ENCODE assay signal across 34 cellular contexts in the genomic region with DNA sequence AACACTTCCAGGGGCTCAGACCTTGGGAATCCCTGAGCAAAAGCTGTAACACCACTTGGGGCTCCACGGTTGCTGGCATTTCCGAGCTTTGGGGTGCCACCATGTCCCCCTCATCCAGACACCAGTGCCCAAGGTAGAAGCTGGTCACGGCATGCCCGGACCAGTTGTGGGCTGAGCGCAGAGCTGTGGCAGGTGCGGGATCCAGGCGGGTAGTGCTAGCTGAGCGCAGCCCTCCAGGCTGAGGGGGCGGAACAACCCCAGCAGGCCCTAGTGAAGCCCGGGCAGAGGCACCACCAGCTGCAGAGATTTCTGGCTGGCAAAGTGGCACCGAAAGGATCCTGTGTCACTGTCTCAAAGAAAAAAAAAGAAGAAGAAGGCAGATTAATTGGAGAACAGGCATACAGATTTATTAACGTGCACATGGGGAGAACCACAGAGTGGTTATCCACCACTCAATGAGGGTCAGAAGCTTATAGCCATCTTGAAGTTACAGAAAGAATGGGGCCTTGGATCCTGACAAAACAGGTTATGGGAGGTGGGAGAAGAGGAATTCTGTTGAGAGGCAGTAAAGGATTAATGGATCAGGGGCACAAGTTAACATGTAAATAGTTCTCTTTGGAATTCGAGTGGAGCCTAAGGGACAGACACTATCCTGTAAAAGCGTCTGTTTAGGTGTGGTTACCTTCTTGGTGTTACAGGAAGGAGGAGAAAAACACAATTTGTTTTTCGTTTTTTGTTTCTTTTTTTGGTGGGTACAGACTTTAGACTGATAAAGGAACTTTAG.
"Had no signal": no experiment of that assay in that cellular context is flagged by ENCODE, and none has a peak within 500 bp of the region (broad histone marks: within the 10 kb centered on the region; RNA-seq: fewer than 3 reads in every experiment).

No MANE protein-coding gene starts in this region.

- H2AFZ ChIP-seq: parathyroid adenoma had no signal

- H3K27ac Mint-ChIP-seq: activated CD4-positive, alpha-beta memory T cell treated with anti-CD3 and anti-CD28 coated beads for 36 hours; activated CD4-positive, alpha-beta T cell treated with anti-CD3 and anti-CD28 coated beads, Interleukin-2, amount 10 ng/mL, durations not matched to agents 24 days and 14 days; activated naive CD4-positive, alpha-beta T cell treated with anti-CD3 and anti-CD28 coated beads, Interleukin-2, amount 50 U/mL, for 24 hours; activated naive CD8-positive, alpha-beta T cell treated with anti-CD3 and anti-CD28 coated beads, Interleukin-2, amount 50 U/mL, for 24 hours; activated T-cell treated with anti-CD3 and anti-CD28 coated beads, Interleukin-2, amount 50 U/mL, for 24 hours; activated T-helper 17 cell treated with anti-CD3 and anti-CD28 coated beads, Interleukin-2, amount 50 U/mL, for 72 hours; dendritic cell treated with granulocyte-macrophage colony-stimulating factor and Interleukin-4, amounts not matched to agents 40 ng/mL and 50 ng/mL, for 4 days; mesothelial cell of epicardium; stimulated activated effector memory CD8-positive, alpha-beta T cell treated with anti-CD3 and anti-CD28 coated beads, Interleukin-12 subunit alpha, Interleukin-12 subunit beta, amount 100 ng/mL, for 72 hours; stimulated activated naive CD8-positive, alpha-beta T cell treated with anti-CD3 and anti-CD28 coated beads, Interleukin-15, Interleukin-2, amounts not matched to agents 100 ng/mL and 50 ng/mL, for 24 hours; T-helper 17 cell had no signal

- H3K9ac ChIP-seq: parathyroid adenoma had no signal

- H3K27ac ChIP-seq: breast epithelium, epithelial cell of prostate, esophagus squamous epithelium, parathyroid adenoma, psoas muscle, sigmoid colon, thoracic aorta, upper lobe of left lung, vagina, WERI-Rb-1 had no signal

- H3K79me2 ChIP-seq: parathyroid adenoma had no signal

- H3K4me3 Mint-ChIP-seq: activated CD4-positive, alpha-beta memory T cell treated with anti-CD3 and anti-CD28 coated beads for 36 hours; activated CD4-positive, alpha-beta T cell treated with anti-CD3 and anti-CD28 coated beads, Interleukin-2, amount 10 ng/mL, durations not matched to agents 24 days and 14 days; activated naive CD4-positive, alpha-beta T cell treated with anti-CD3 and anti-CD28 coated beads, Interleukin-2, amount 50 U/mL, for 24 hours; activated naive CD8-positive, alpha-beta T cell treated with anti-CD3 and anti-CD28 coated beads, Interleukin-2, amount 50 U/mL, for 24 hours; activated T-cell treated with anti-CD3 and anti-CD28 coated beads, Interleukin-2, amount 50 U/mL, for 24 hours; activated T-helper 17 cell treated with anti-CD3 and anti-CD28 coated beads, Interleukin-2, amount 50 U/mL, for 72 hours; dendritic cell treated with granulocyte-macrophage colony-stimulating factor and Interleukin-4, amounts not matched to agents 40 ng/mL and 50 ng/mL, for 4 days; mesothelial cell of epicardium; neural crest cell; stimulated activated effector memory CD8-positive, alpha-beta T cell treated with anti-CD3 and anti-CD28 coated beads, Interleukin-12 subunit alpha, Interleukin-12 subunit beta, amount 100 ng/mL, for 72 hours; stimulated activated naive CD8-positive, alpha-beta T cell treated with anti-CD3 and anti-CD28 coated beads, Interleukin-15, Interleukin-2, amounts not matched to agents 100 ng/mL and 50 ng/mL, for 24 hours; T-helper 17 cell had no signal

- H3K9me3 ChIP-seq: breast epithelium, psoas muscle, sigmoid colon, thoracic aorta, upper lobe of left lung, vagina had no signal

- ATAC-seq: activated naive CD8-positive, alpha-beta T cell treated with anti-CD3 and anti-CD28 coated beads, Interleukin-2, amount 50 U/mL, for 24 hours; activated T-helper 17 cell treated with anti-CD3 and anti-CD28 coated beads, Interleukin-2, amount 50 U/mL, for 72 hours; left cardiac atrium; left ventricle myocardium superior; psoas muscle; stimulated activated effector memory CD8-positive, alpha-beta T cell treated with anti-CD3 and anti-CD28 coated beads, Interleukin-12 subunit alpha, Interleukin-12 subunit beta, amount 100 ng/mL, for 72 hours; T-helper 17 cell had no signal

- H3K27me3 ChIP-seq: breast epithelium, esophagus squamous epithelium, sigmoid colon, upper lobe of left lung, vagina had no signal

- H3K4me1 Mint-ChIP-seq: activated CD4-positive, alpha-beta T cell treated with anti-CD3 and anti-CD28 coated beads, Interleukin-2, amount 10 ng/mL, durations not matched to agents 24 days and 14 days; activated naive CD4-positive, alpha-beta T cell treated with anti-CD3 and anti-CD28 coated beads, Interleukin-2, amount 50 U/mL, for 24 hours; activated naive CD8-positive, alpha-beta T cell treated with anti-CD3 and anti-CD28 coated beads, Interleukin-2, amount 50 U/mL, for 24 hours; activated T-helper 17 cell treated with anti-CD3 and anti-CD28 coated beads, Interleukin-2, amount 50 U/mL, for 72 hours; naive B cell; neural crest cell; stimulated activated effector memory CD8-positive, alpha-beta T cell treated with anti-CD3 and anti-CD28 coated beads, Interleukin-12 subunit alpha, Interleukin-12 subunit beta, amount 100 ng/mL, for 72 hours; T-helper 17 cell had no signal

- DNase-seq: activated CD4-positive, alpha-beta memory T cell treated with anti-CD3 and anti-CD28 coated beads for 36 hours; activated CD4-positive, alpha-beta T cell treated with anti-CD3 and anti-CD28 coated beads, Interleukin-2, amount 10 ng/mL, durations not matched to agents 24 days and 14 days; activated CD4-positive, CD25-positive, alpha-beta regulatory T cell treated with anti-CD3 and anti-CD28 coated beads, Interleukin-2, amount 50 U/mL, for 72 hours; activated CD8-positive, alpha-beta memory T cell treated with anti-CD3 and anti-CD28 coated beads, Interleukin-2, amount 50 U/mL, for 48 hours; activated naive CD8-positive, alpha-beta T cell treated with anti-CD3 and anti-CD28 coated beads, Interleukin-2, amount 50 U/mL, for 24 hours; activated T-cell treated with anti-CD3 and anti-CD28 coated beads, Interleukin-2, amount 50 U/mL, for 24 hours; central memory CD4-positive, alpha-beta T cell; esophagus squamous epithelium; foreskin melanocyte; islet precursor cell; left cardiac atrium; left ventricle myocardium superior; naive B cell; occipital lobe; psoas muscle; sigmoid colon; small intestine; stimulated activated CD4-positive, alpha-beta T cell treated with anti-CD3 and anti-CD28 coated beads, Interleukin-4, amount 100 ng/mL, for 24 hours; T-helper 17 cell; T1000; WERI-Rb-1 had no signal

- H3K27me3 Mint-ChIP-seq: activated CD4-positive, alpha-beta memory T cell treated with anti-CD3 and anti-CD28 coated beads for 36 hours; activated naive CD4-positive, alpha-beta T cell treated with anti-CD3 and anti-CD28 coated beads, Interleukin-2, amount 50 U/mL, for 24 hours; activated naive CD8-positive, alpha-beta T cell treated with anti-CD3 and anti-CD28 coated beads, Interleukin-2, amount 50 U/mL, for 24 hours; activated T-cell treated with anti-CD3 and anti-CD28 coated beads, Interleukin-2, amount 50 U/mL, for 24 hours; naive B cell; stimulated activated naive CD8-positive, alpha-beta T cell treated with anti-CD3 and anti-CD28 coated beads, Interleukin-15, Interleukin-2, amounts not matched to agents 100 ng/mL and 50 ng/mL, for 24 hours; T-helper 17 cell had no signal

- H3K4me1 ChIP-seq: breast epithelium, psoas muscle, sigmoid colon, upper lobe of left lung, vagina had no signal

- H3K36me3 Mint-ChIP-seq: activated CD4-positive, alpha-beta memory T cell treated with anti-CD3 and anti-CD28 coated beads for 36 hours; activated naive CD4-positive, alpha-beta T cell treated with anti-CD3 and anti-CD28 coated beads, Interleukin-2, amount 50 U/mL, for 24 hours; stimulated activated effector memory CD8-positive, alpha-beta T cell treated with anti-CD3 and anti-CD28 coated beads, Interleukin-12 subunit alpha, Interleukin-12 subunit beta, amount 100 ng/mL, for 72 hours had no signal

- H3K9me3 Mint-ChIP-seq: activated naive CD4-positive, alpha-beta T cell treated with anti-CD3 and anti-CD28 coated beads, Interleukin-2, amount 50 U/mL, for 24 hours had no signal
